Comparison of ENCODE assay signal across 1 cellular context in the genomic region with DNA sequence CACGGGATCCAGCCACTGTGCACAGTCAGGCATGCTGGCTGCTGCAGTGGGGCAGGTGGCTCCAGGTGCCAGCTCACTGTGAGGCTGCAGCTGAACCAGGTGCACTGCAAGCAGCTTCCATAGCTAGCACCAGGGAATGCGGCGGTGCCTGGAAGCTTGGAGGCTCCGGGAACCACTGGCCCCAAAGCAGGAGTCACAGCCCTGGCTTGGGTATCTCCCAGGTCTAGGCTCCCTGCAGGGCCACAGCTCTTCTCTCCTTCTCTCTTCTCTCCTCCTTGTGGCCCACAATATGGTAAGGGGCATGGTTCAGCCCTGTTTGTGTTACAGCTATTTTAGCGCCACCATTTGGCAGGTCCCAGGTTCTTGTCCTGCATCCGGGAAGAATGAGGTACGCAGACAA.
TF ChIP-seq lines count a peak whose summit lies in the region.

No MANE protein-coding gene starts in this region.

TF ChIP-seq in K562, 482 proteins besides CTCF, POLR2A, EP300 and RAD21:
- TF ChIP-seq SAFB2 (IDR thresholded peaks at IDR 0.05; ENCODE audit: borderline replicate concordance, low read depth, low read length, severe bottlenecking) (no peak), TAF1 (IDR thresholded peaks at IDR 0.05; ENCODE audit: control insufficient read depth, extremely low read depth, insufficient read depth, low read length, severe bottlenecking) (no peak), HOMEZ (CRISPR knock-in tag; IDR thresholded peaks at IDR 0.05) (no peak), SP2 (IDR thresholded peaks at IDR 0.05; ENCODE audit: extremely low read depth, low read depth, low read length, poor library complexity, severe bottlenecking) (no peak), EWSR1 (IDR thresholded peaks at IDR 0.05; ENCODE audit: borderline replicate concordance, low read depth, partially characterized antibody) (no peak), PHF21A (IDR thresholded peaks at IDR 0.05; ENCODE audit: borderline replicate concordance, low read depth) (no peak), KDM4B (IDR thresholded peaks at IDR 0.05; ENCODE audit: borderline replicate concordance in 2 of 2, low read depth in 1 of 2) (no peak), HSF4 (CRISPR knock-in tag; IDR thresholded peaks at IDR 0.05; ENCODE audit: borderline replicate concordance) (no peak), SMAD2 (IDR thresholded peaks at IDR 0.05; ENCODE audit: low read depth, low read length) (no peak), PPARD (CRISPR knock-in tag; IDR thresholded peaks at IDR 0.05) (no peak)
- TF ChIP-seq, protein P1, sequence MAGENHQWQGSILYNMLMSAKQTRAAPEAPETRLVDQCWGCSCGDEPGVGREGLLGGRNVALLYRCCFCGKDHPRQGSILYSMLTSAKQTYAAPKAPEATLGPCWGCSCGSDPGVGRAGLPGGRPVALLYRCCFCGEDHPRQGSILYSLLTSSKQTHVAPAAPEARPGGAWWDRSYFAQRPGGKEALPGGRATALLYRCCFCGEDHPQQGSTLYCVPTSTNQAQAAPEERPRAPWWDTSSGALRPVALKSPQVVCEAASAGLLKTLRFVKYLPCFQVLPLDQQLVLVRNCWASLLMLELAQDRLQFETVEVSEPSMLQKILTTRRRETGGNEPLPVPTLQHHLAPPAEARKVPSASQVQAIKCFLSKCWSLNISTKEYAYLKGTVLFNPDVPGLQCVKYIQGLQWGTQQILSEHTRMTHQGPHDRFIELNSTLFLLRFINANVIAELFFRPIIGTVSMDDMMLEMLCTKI (IDR thresholded peaks at IDR 0.05; ENCODE audit: partially characterized antibody): no peak
- TF ChIP-seq, protein P2, sequence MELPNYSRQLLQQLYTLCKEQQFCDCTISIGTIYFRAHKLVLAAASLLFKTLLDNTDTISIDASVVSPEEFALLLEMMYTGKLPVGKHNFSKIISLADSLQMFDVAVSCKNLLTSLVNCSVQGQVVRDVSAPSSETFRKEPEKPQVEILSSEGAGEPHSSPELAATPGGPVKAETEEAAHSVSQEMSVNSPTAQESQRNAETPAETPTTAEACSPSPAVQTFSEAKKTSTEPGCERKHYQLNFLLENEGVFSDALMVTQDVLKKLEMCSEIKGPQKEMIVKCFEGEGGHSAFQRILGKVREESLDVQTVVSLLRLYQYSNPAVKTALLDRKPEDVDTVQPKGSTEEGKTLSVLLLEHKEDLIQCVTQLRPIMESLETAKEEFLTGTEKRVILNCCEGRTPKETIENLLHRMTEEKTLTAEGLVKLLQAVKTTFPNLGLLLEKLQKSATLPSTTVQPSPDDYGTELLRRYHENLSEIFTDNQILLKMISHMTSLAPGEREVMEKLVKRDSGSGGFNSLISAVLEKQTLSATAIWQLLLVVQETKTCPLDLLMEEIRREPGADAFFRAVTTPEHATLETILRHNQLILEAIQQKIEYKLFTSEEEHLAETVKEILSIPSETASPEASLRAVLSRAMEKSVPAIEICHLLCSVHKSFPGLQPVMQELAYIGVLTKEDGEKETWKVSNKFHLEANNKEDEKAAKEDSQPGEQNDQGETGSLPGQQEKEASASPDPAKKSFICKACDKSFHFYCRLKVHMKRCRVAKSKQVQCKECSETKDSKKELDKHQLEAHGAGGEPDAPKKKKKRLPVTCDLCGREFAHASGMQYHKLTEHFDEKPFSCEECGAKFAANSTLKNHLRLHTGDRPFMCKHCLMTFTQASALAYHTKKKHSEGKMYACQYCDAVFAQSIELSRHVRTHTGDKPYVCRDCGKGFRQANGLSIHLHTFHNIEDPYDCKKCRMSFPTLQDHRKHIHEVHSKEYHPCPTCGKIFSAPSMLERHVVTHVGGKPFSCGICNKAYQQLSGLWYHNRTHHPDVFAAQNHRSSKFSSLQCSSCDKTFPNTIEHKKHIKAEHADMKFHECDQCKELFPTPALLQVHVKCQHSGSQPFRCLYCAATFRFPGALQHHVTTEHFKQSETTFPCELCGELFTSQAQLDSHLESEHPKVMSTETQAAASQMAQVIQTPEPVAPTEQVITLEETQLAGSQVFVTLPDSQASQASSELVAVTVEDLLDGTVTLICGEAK (IDR thresholded peaks at IDR 0.05): no peak
- TF ChIP-seq, protein P2 (CRISPR knock-in tag; IDR thresholded peaks at IDR 0.05): no peak
- TF ChIP-seq, protein P3, sequence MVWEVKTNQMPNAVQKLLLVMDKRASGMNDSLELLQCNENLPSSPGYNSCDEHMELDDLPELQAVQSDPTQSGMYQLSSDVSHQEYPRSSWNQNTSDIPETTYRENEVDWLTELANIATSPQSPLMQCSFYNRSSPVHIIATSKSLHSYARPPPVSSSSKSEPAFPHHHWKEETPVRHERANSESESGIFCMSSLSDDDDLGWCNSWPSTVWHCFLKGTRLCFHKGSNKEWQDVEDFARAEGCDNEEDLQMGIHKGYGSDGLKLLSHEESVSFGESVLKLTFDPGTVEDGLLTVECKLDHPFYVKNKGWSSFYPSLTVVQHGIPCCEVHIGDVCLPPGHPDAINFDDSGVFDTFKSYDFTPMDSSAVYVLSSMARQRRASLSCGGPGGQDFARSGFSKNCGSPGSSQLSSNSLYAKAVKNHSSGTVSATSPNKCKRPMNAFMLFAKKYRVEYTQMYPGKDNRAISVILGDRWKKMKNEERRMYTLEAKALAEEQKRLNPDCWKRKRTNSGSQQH (CRISPR knock-in tag; IDR thresholded peaks at IDR 0.05): no peak
TF ChIP-seq in K562: peak in this region for 0.
